ENCODE assay signal across 15 cellular contexts in genomic region chr4:19472669-19473068, GRCh38.
DNase-seq lines count a peak whose midpoint lies in the region; ATAC-seq and TF ChIP-seq lines count a peak whose summit lies in the region.
"Had no signal": no experiment of that assay in that cellular context is flagged by ENCODE, and none has a peak within 500 bp of the region (broad histone marks: within the 10 kb centered on the region; RNA-seq: fewer than 3 reads in every experiment).

No MANE protein-coding gene starts in this region.

- no peak overlapping the region for H3K4me2 ChIP-seq in osteoblast (ENCODE audit: insufficient read depth, low read length)

- no peak for ATAC-seq in WTC11
- ATAC-seq: HCT116, K562 had no signal

- TF ChIP-seq CTCF in AG10803 (conservative IDR thresholded peaks at IDR 0.05; ENCODE audit: low read length) = no peak
- TF ChIP-seq CTCF in osteoblast (IDR thresholded peaks at IDR 0.05; ENCODE audit: extremely low read depth, low read depth, low read length) = no peak
- TF ChIP-seq CTCF in WTC11 (IDR thresholded peaks at IDR 0.05) = no peak

- no peak overlapping the region for H3K27ac ChIP-seq in osteoblast (ENCODE audit: low read depth, low read length)
- H3K27ac ChIP-seq: C4-2B, HL-60 had no signal

- H3K4me1 Mint-ChIP-seq in WTC11 = peaks cover 5% of the 10 kb centered on the region; the same call in 1 of the 2 replicates
- H3K4me1 Mint-ChIP-seq: CD4-positive, alpha-beta memory T cell had no signal

- no peak overlapping the region for H3K4me3 Mint-ChIP-seq in WTC11
- H3K4me3 Mint-ChIP-seq: CD4-positive, alpha-beta memory T cell had no signal

- no peaks in the 10 kb centered on the region for H3K9me3 ChIP-seq in osteoblast (ENCODE audit: low read depth, low read length)
- H3K9me3 ChIP-seq: BE2C had no signal

- H3K36me3 ChIP-seq in osteoblast (ENCODE audit: insufficient read depth, low read length) = no peaks in the 10 kb centered on the region
- H3K36me3 ChIP-seq: BE2C had no signal

- no peaks in the 10 kb centered on the region for H4K20me1 ChIP-seq in osteoblast (ENCODE audit: insufficient read depth, low read length)

- CTCF ChIA-PET in WTC11 (lab: Charles Lee) = no interaction called here

- H3K27me3 Mint-ChIP-seq in WTC11 (ENCODE audit: low read depth) = no peaks in the 10 kb centered on the region
- H3K27me3 Mint-ChIP-seq: CD4-positive, alpha-beta memory T cell had no signal

- no peak overlapping the region for H3K27ac Mint-ChIP-seq in WTC11
- H3K27ac Mint-ChIP-seq: CD4-positive, alpha-beta memory T cell had no signal

- no peaks in the 10 kb centered on the region for H3K36me3 Mint-ChIP-seq in WTC11
- H3K36me3 Mint-ChIP-seq: CD4-positive, alpha-beta memory T cell had no signal

- H3K27me3 ChIP-seq in osteoblast (ENCODE audit: insufficient read depth, low read length) = no peaks in the 10 kb centered on the region
- H3K27me3 ChIP-seq: BE2C had no signal

- H2AFZ ChIP-seq in osteoblast (ENCODE audit: low read length) = no peak overlapping the region

- POLR2A ChIA-PET in WTC11 (lab: Charles Lee) = no interaction called here

- H3K4me3 ChIP-seq in AG10803 (ENCODE audit: low read length) (no peak overlapping the region), osteoblast (ENCODE audit: insufficient read depth, low read length) (no peak overlapping the region)
- H3K4me3 ChIP-seq: K562 had no signal

- peak; percentile 39 for DNase-seq in AG10803 (ENCODE audit: low read depth)
- DNase-seq in M059J (ENCODE audit: low read depth) = peak; percentile 23
- peak; percentile 70 for DNase-seq in fibroblast of gingiva (ENCODE audit: low read depth)
- peak; percentile 5 for DNase-seq in osteoblast (ENCODE audit: insufficient read length, low spot score, missing footprints)
- no peak for DNase-seq in cerebellar cortex (ENCODE audit: low spot score)
- no peak for DNase-seq in GOT3 (lab: John Stamatoyannopoulos, UW)
- DNase-seq in WTC11 (ENCODE audit: low spot score) = no peak
- DNase-seq: BE2C; CD4-positive, alpha-beta memory T cell; DMS79; EL had no signal

- H3K9me3 Mint-ChIP-seq in WTC11 = peaks cover 16% of the 10 kb centered on the region

- H3K79me2 ChIP-seq in osteoblast (ENCODE audit: insufficient read depth, low read length) = no peaks in the 10 kb centered on the region

- no peaks in the 10 kb centered on the region for H3K4me1 ChIP-seq in osteoblast (ENCODE audit: insufficient read depth, low read length)
- H3K4me1 ChIP-seq: BE2C had no signal

TF ChIP-seq in WTC11, 78 proteins besides CTCF, POLR2A, EP300 and RAD21 (continues in another document):
- TF ChIP-seq GABPB1 (CRISPR knock-in tag; IDR thresholded peaks at IDR 0.05) (no peak), GTF2I (CRISPR knock-in tag; conservative IDR thresholded peaks at IDR 0.05) (no peak), STAT6 (CRISPR knock-in tag; conservative IDR thresholded peaks at IDR 0.05; ENCODE audit: low read depth) (no peak), TP53 (CRISPR knock-in tag; IDR thresholded peaks at IDR 0.05) (no peak), CBFB (CRISPR knock-in tag; IDR thresholded peaks at IDR 0.05; ENCODE audit: low read depth) (no peak), ATF1 (CRISPR knock-in tag; IDR thresholded peaks at IDR 0.05) (no peak), IRF2 (CRISPR knock-in tag; IDR thresholded peaks at IDR 0.05; ENCODE audit: borderline replicate concordance, low read depth) (no peak), SOX15 (CRISPR knock-in tag; IDR thresholded peaks at IDR 0.05) (no peak), ZNF671 (CRISPR knock-in tag; IDR thresholded peaks at IDR 0.05) (no peak), PRRX2 (CRISPR knock-in tag; IDR thresholded peaks at IDR 0.05) (no peak), ZNF396 (CRISPR knock-in tag; IDR thresholded peaks at IDR 0.05; ENCODE audit: borderline replicate concordance) (no peak), IRF1 (CRISPR knock-in tag; IDR thresholded peaks at IDR 0.05) (no peak), ZNF532 (CRISPR knock-in tag; IDR thresholded peaks at IDR 0.05; ENCODE audit: borderline replicate concordance) (no peak), ZNF263 (CRISPR knock-in tag; IDR thresholded peaks at IDR 0.05; ENCODE audit: low read depth) (no peak), RELA (CRISPR knock-in tag; IDR thresholded peaks at IDR 0.05; ENCODE audit: borderline replicate concordance) (no peak), AR (CRISPR knock-in tag; IDR thresholded peaks at IDR 0.05) (no peak), MXD4 (CRISPR knock-in tag; IDR thresholded peaks at IDR 0.05; ENCODE audit: borderline replicate concordance) (no peak), SP1 (CRISPR knock-in tag; conservative IDR thresholded peaks at IDR 0.05) (no peak)

Comparison
In these comparisons a context has a peak if more than half of its experiments do, and no peak if none do; other contexts are left out.
1. DNase-seq: peak in AG10803 (single experiment), M059J (single experiment), fibroblast of gingiva (single experiment) and osteoblast (single experiment); none in cerebellar cortex (single experiment), GOT3 (single experiment) and WTC11 (single experiment).